In genomic region chr16:11604783-11605563, GRCh38 we compare ENCODE assay signal across 12 cellular contexts. TPM values are rescaled to one million over a fixed set of nuclear protein-coding genes. Genes with fewer than 3 reads are reported as not detected.
A peak's percentile ranks its signal among the peaks of the same experiment; 100 is the strongest.
DNase-seq lines count a peak whose midpoint lies in the region; ATAC-seq and TF ChIP-seq lines count a peak whose summit lies in the region.
"Had no signal": no experiment of that assay in that cellular context is flagged by ENCODE, and none has a peak within 500 bp of the region (broad histone marks: within the 10 kb centered on the region; RNA-seq: fewer than 3 reads in every experiment).

No MANE protein-coding gene starts in this region.

- H4K20me1 ChIP-seq in IMR-90 (ENCODE audit: insufficient read depth, low read length) (no peaks in the 10 kb centered on the region), fibroblast of lung (ENCODE audit: control insufficient read depth, extremely low read depth, insufficient read depth, low read length) (no peaks in the 10 kb centered on the region)

- H2AK5ac ChIP-seq in IMR-90 (ENCODE audit: low read depth, low read length), result peak overlapping the region; percentile 68; the same call in 1 of the 2 replicates

- DNase-seq in IMR-90, result peak; percentile 85
- peak in 1 of 2 donors; percentile 85 for DNase-seq in fibroblast of lung (ENCODE audit: low read depth in 2 of 2)
- DNase-seq in lower lobe of right lung, result peak; percentile 58
- peak; percentile 62 for DNase-seq in spleen
- DNase-seq in progenitor cell of endocrine pancreas (ENCODE audit: low spot score, unreplicated experiment), result no peak
- DNase-seq: caudate nucleus; CD4-positive, CD25-positive, alpha-beta regulatory T cell; SHP77; stimulated activated naive CD4-positive, alpha-beta T cell treated with Interleukin-2 at 50 U/mL for 16 hours had no signal

- H3K4me2 ChIP-seq in IMR-90 (ENCODE audit: low read depth, low read length), result peak overlapping the region; percentile 1; the same call in 1 of the 2 replicates
- peak overlapping the region; percentile 11 for H3K4me2 ChIP-seq in fibroblast of lung (ENCODE audit: extremely low read depth, insufficient read depth, low read length)

- H3K79me1 ChIP-seq in IMR-90 (ENCODE audit: low read depth in 1 of 2, low read length in 2 of 2), result no peaks in the 10 kb centered on the region

- no peaks in the 10 kb centered on the region for H3K4me1 Mint-ChIP-seq in progenitor cell of endocrine pancreas (ENCODE audit: low read depth)

- H2BK120ac ChIP-seq in IMR-90 (ENCODE audit: low read depth, low read length), result peak overlapping the region; percentile 81

- peak overlapping the region; percentile 67; the same call in 1 of the 2 replicates for H2BK20ac ChIP-seq in IMR-90 (ENCODE audit: low read depth, low read length)

- peak overlapping the region; percentile 69 for H4K91ac ChIP-seq in IMR-90 (ENCODE audit: insufficient read depth, low read depth, low read length)

- no peaks in the 10 kb centered on the region for H3K36me3 ChIP-seq in IMR-90 (ENCODE audit: control insufficient read depth, insufficient read depth, low read length)
- H3K36me3 ChIP-seq in fibroblast of lung (ENCODE audit: control insufficient read depth, insufficient read depth, low read length), result no peaks in the 10 kb centered on the region
- H3K36me3 ChIP-seq in lower lobe of right lung, result no peaks in the 10 kb centered on the region
- no peaks in the 10 kb centered on the region for H3K36me3 ChIP-seq in spleen

- peak overlapping the region; percentile 10; the same call in 1 of the 2 replicates for H3K27ac ChIP-seq in IMR-90 (ENCODE audit: insufficient read depth, low read length)
- H3K27ac ChIP-seq in fibroblast of lung (ENCODE audit: insufficient read depth, low read length), result no peak overlapping the region
- peak overlapping the region; percentile 44 for H3K27ac ChIP-seq in lower lobe of right lung
- H3K27ac ChIP-seq in spleen, result peak overlapping the region in 7 of 8 donors; percentile 65 to 82 (median 75)

- no peak overlapping the region for H2BK5ac ChIP-seq in IMR-90 (ENCODE audit: low read depth, low read length, poor library complexity, severe bottlenecking)

- H3K9ac ChIP-seq in IMR-90 (ENCODE audit: low read depth, low read length) (peak overlapping the region; percentile 0; the same call in 1 of the 2 replicates), fibroblast of lung (ENCODE audit: insufficient read depth, low read length) (no peak overlapping the region)

- dilution Hi-C loops in IMR-90 (cut with HindIII; ENCODE audit: low sequenced_read_pairs, unreplicated experiment), result no loop called here

- H2AK9ac ChIP-seq in IMR-90 (replicated peaks; ENCODE audit: low read depth, low read length, poor library complexity), result peak overlapping the region; percentile 83

- TF ChIP-seq CTCF in IMR-90 (conservative IDR thresholded peaks at IDR 0.05; ENCODE audit: low read depth, low read length) (no peak), fibroblast of lung (conservative IDR thresholded peaks at IDR 0.05 in 1 of 2, IDR thresholded peaks at IDR 0.05 in 1 of 2; ENCODE audit: low read depth in 1 of 2, low read length in 2 of 2) (no peak), lower lobe of right lung (IDR thresholded peaks at IDR 0.05) (no peak), spleen (IDR thresholded peaks at IDR 0.05 in 8 of 11, conservative IDR thresholded peaks at IDR 0.05 in 3 of 11) (no peak), progenitor cell of endocrine pancreas (IDR thresholded peaks at IDR 0.05; ENCODE audit: unreplicated experiment) (no peak)

- intact Hi-C loops in IMR-90 (cut with micrococcal nuclease), result no loop called here
- intact Hi-C loops in lower lobe of right lung (cut with DNase I), result no loop called here
- intact Hi-C loops in spleen (cut with DNase I; ENCODE audit: low total_unique reads), result no loop called here

- H3K27me3 ChIP-seq in IMR-90 (ENCODE audit: control insufficient read depth, insufficient read depth, low read length) (no peaks in the 10 kb centered on the region), fibroblast of lung (ENCODE audit: control insufficient read depth, insufficient read depth, low read length) (no peaks in the 10 kb centered on the region), lower lobe of right lung (ENCODE audit: low read depth) (no peaks in the 10 kb centered on the region), spleen (replicated peaks in 1 of 7) (peaks cover 0 to 9% (median 0%) of the 10 kb centered on the region in 7 donors)

- peak overlapping the region; percentile 48 for H3K23ac ChIP-seq in IMR-90 (ENCODE audit: low read depth, low read length)

- H3K4me3 ChIP-seq in IMR-90 (ENCODE audit: insufficient read depth, low read depth, low read length) (no peak overlapping the region), fibroblast of lung (replicated peaks in 1 of 4; ENCODE audit: control extremely low read depth in 1 of 4, insufficient read depth in 1 of 4, low read depth in 3 of 4, low read length in 4 of 4) (no peak overlapping the region), lower lobe of right lung (no peak overlapping the region), spleen (peak overlapping the region in 1 of 8 donors; percentile 7)

- H3K9me3 ChIP-seq in IMR-90 (ENCODE audit: control insufficient read depth, insufficient read depth, low read length) (no peaks in the 10 kb centered on the region), fibroblast of lung (ENCODE audit: control insufficient read depth, insufficient read depth, low read depth, low read length) (no peaks in the 10 kb centered on the region), lower lobe of right lung (no peaks in the 10 kb centered on the region), spleen (no peaks in the 10 kb centered on the region)

- H3K14ac ChIP-seq in IMR-90 (replicated peaks; ENCODE audit: low read depth, low read length), result peak overlapping the region; percentile 86

- TF ChIP-seq POLR2A in IMR-90 (IDR thresholded peaks at IDR 0.05; ENCODE audit: low read depth, low read length) (no peak), spleen (IDR thresholded peaks at IDR 0.05) (no peak)

- 57% methylated on average over 5 of the region's 21 CpGs; no CpG with 5 or more reads in 1 of the 2 experiments for WGBS in IMR-90 (ENCODE audit: extremely low coverage in 2 of 2, insufficient read length in 1 of 2), 2 experiments
- 53 to 69% (median 61%) methylated on average over 16 to 21 of the region's 21 CpGs for WGBS in spleen, 5 donors

- no peaks in the 10 kb centered on the region for H3K36me3 Mint-ChIP-seq in progenitor cell of endocrine pancreas (ENCODE audit: insufficient read depth)
- H3K36me3 Mint-ChIP-seq: CD4-positive, CD25-positive, alpha-beta regulatory T cell had no signal

- peaks cover 15% of the 10 kb centered on the region for H3K4me1 ChIP-seq in IMR-90 (ENCODE audit: control insufficient read depth, insufficient read depth, low read length)
- peaks cover 2% of the 10 kb centered on the region for H3K4me1 ChIP-seq in fibroblast of lung (ENCODE audit: control insufficient read depth, extremely low read depth, insufficient read depth, low read length)
- peaks cover 25% of the 10 kb centered on the region for H3K4me1 ChIP-seq in lower lobe of right lung
- H3K4me1 ChIP-seq in spleen, result peaks cover 0 to 65% (median 22%) of the 10 kb centered on the region in 6 donors

- H3K56ac ChIP-seq in IMR-90 (ENCODE audit: extremely low read depth, insufficient read depth, low read length), result no peak overlapping the region

- H2BK15ac ChIP-seq in IMR-90 (ENCODE audit: low read depth, low read length), result peak overlapping the region; percentile 35; the same call in 1 of the 3 replicates

- H4K8ac ChIP-seq in IMR-90 (ENCODE audit: low read depth in 2 of 2, low read length in 2 of 2), result peak overlapping the region; percentile 7 to 97; a peak in 3 of 4 replicates

- no peaks in the 10 kb centered on the region for H3K79me2 ChIP-seq in fibroblast of lung (ENCODE audit: control insufficient read depth, insufficient read depth, low read length)

- no peak overlapping the region for H3K27ac Mint-ChIP-seq in progenitor cell of endocrine pancreas
- H3K27ac Mint-ChIP-seq: CD4-positive, CD25-positive, alpha-beta regulatory T cell had no signal

- peak overlapping the region; percentile 51 for H3K4ac ChIP-seq in IMR-90 (ENCODE audit: low read depth, low read length)

- H3K27me3 Mint-ChIP-seq in progenitor cell of endocrine pancreas, result peaks cover 3% of the 10 kb centered on the region

- no TSS peak for BruUV-seq in IMR-90 (replicated peaks; lab: Mats Ljungman, UMichigan)

- no peak for TF ChIP-seq RAD21 in IMR-90 (IDR thresholded peaks at IDR 0.05; ENCODE audit: low read length)

- H2AFZ ChIP-seq in IMR-90 (replicated peaks; ENCODE audit: low read length, poor library complexity), result peak overlapping the region; percentile 94
- peak overlapping the region; percentile 64 for H2AFZ ChIP-seq in fibroblast of lung (ENCODE audit: low read length)

- no peak overlapping the region for H3K4me3 Mint-ChIP-seq in progenitor cell of endocrine pancreas (ENCODE audit: low read depth)
- H3K4me3 Mint-ChIP-seq: CD4-positive, CD25-positive, alpha-beta regulatory T cell had no signal

- H3K9me3 Mint-ChIP-seq in progenitor cell of endocrine pancreas (ENCODE audit: low read depth), result no peaks in the 10 kb centered on the region
- H3K9me3 Mint-ChIP-seq: CD4-positive, CD25-positive, alpha-beta regulatory T cell had no signal

- peak; percentile 81 for ATAC-seq in IMR-90 (ENCODE audit: low read depth)
- peak; percentile 81 to 85 for ATAC-seq in lower lobe of right lung
- no peak for ATAC-seq in HG02763 (IDR thresholded peaks at IDR 0.05; ENCODE audit: unreplicated experiment)
- ATAC-seq in HG03025 (IDR thresholded peaks at IDR 0.05; ENCODE audit: low FRiP score, unreplicated experiment), result no peak
- ATAC-seq in GM19395 (IDR thresholded peaks at IDR 0.05; ENCODE audit: unreplicated experiment), result no peak

- in situ Hi-C loops in IMR-90 (cut with MboI; ENCODE audit: low sequenced_read_pairs), result no loop called here

- H3K9me1 ChIP-seq in IMR-90 (ENCODE audit: insufficient read depth, low read length), result no peaks in the 10 kb centered on the region

- POLR2A ChIA-PET in IMR-90 (lab: Charles Lee; ENCODE audit: unreplicated experiment), result no interaction called here

- H4K5ac ChIP-seq in IMR-90 (ENCODE audit: low read depth, low read length), result peak overlapping the region; percentile 39

- peak overlapping the region; percentile 39; the same call in 1 of the 2 replicates for H3K18ac ChIP-seq in IMR-90 (ENCODE audit: low read depth, low read length)

- CTCF ChIA-PET in IMR-90 (lab: Yijun Ruan, JAX), result no interaction called here

TF ChIP-seq in IMR-90, 13 proteins besides CTCF, POLR2A, EP300 and RAD21 (continues in another document):
- no peak for TF ChIP-seq BHLHE40 (IDR thresholded peaks at IDR 0.05; ENCODE audit: low read depth, low read length)

RNA-seq across cellular contexts. Expression of gene LITAF, which starts 18.3 kb away (rescaled TPM):
- total RNA-seq in IMR-90 (2012; rRNA removed) (96.9 and 113 TPM in 2 replicates), fibroblast of lung (70.9 and 79.6 TPM in 2 replicates), lower lobe of right lung (281 TPM), spleen (100 to 1,000 TPM; 114 to 312 (median 190) TPM), progenitor cell of endocrine pancreas (47.6 and 48.6 TPM in 2 replicates)
- polyA plus RNA-seq in IMR-90 (2012; rRNA removed) (203 and 206 TPM in 2 replicates), fibroblast of lung (128 and 162 TPM in 2 replicates), spleen (10 to 100 TPM; 55.8 to 87.4 (median 58.9) TPM)
- polyA plus RNA-seq in IMR-90 (2012; cell fraction: cytosol; rRNA removed), result 126 and 616 TPM in 2 replicates
- 97.8 and 160 TPM in 2 replicates for polyA plus RNA-seq in IMR-90 (2012; cell fraction: nucleus; rRNA removed; ENCODE audit: low replicate concordance)
- 108 and 157 TPM in 2 replicates for polyA plus RNA-seq in fibroblast of lung (2012)
- 291 and 341 TPM in 2 replicates for polyA minus RNA-seq in fibroblast of lung (ENCODE audit: low replicate concordance)

Comparison
In these comparisons a context has a peak if more than half of its experiments do, and no peak if none do; other contexts are left out.
1. ATAC-seq: peak in IMR-90 (single experiment) and lower lobe of right lung (2 of 2); none in HG02763 (single experiment), HG03025 (single experiment) and GM19395 (single experiment).